ENCODE assay signal across 21 cellular contexts in genomic region chr21:35682874-35683549, GRCh38.
"Had no signal": no experiment of that assay in that cellular context is flagged by ENCODE, and none has a peak within 500 bp of the region (broad histone marks: within the 10 kb centered on the region; RNA-seq: fewer than 3 reads in every experiment).

No MANE protein-coding gene starts in this region.

- ATAC-seq: body of pancreas; effector memory CD8-positive, alpha-beta T cell; gastrocnemius medialis; left lobe of liver; stimulated activated naive CD8-positive, alpha-beta T cell treated with anti-CD3 and anti-CD28 coated beads, Interleukin-15, amount 100 ng/mL, for 72 hours had no signal

- H3K4me1 ChIP-seq: gastrocnemius medialis, vagina had no signal

- DNase-seq: activated B cell treated with CpG ODN at 0.5 μM for 24 hours; activated CD4-positive, alpha-beta T cell treated with anti-CD3 and anti-CD28 coated beads, Interleukin-2, amount 50 U/mL, for 1 hour; activated CD8-positive, alpha-beta memory T cell treated with anti-CD3 and anti-CD28 coated beads, Interleukin-2, amount 50 U/mL, for 4 hours; activated naive CD8-positive, alpha-beta T cell treated with anti-CD3 and anti-CD28 coated beads, Interleukin-2, amount 10 ng/mL, durations not matched to agents 7 days and 5 days; activated T-cell treated with anti-CD3 and anti-CD28 coated beads, Interleukin-2, amount 50 U/mL, for 48 hours; body of pancreas; dermis blood vessel endothelial cell; effector memory CD8-positive, alpha-beta T cell; gastrocnemius medialis; head of caudate nucleus; kidney; mammary epithelial cell; midbrain; stimulated activated CD4-positive, alpha-beta T cell treated with anti-CD3 and anti-CD28 coated beads, Interleukin-15, amount 100 ng/mL, for 24 hours; stimulated activated CD4-positive, alpha-beta T cell treated with anti-CD3 and anti-CD28 coated beads, Interleukin-2, amount 100 ng/mL, for 48 hours; stimulated activated naive CD8-positive, alpha-beta T cell treated with anti-CD3 and anti-CD28 coated beads, Interleukin-15, amount 100 ng/mL, for 72 hours; T-helper 1 cell; T-helper 9 cell; trophoblast cell had no signal

- H3K27me3 ChIP-seq: body of pancreas, gastrocnemius medialis, vagina had no signal

- H3K4me3 ChIP-seq: body of pancreas, gastrocnemius medialis, vagina had no signal

- H3K36me3 ChIP-seq: gastrocnemius medialis, vagina had no signal

- H3K9me3 ChIP-seq: body of pancreas, gastrocnemius medialis, vagina had no signal

- H3K27ac ChIP-seq: body of pancreas, gastrocnemius medialis, vagina had no signal
